Comparison of ENCODE assay signal across 1 cellular context in the genomic region with DNA sequence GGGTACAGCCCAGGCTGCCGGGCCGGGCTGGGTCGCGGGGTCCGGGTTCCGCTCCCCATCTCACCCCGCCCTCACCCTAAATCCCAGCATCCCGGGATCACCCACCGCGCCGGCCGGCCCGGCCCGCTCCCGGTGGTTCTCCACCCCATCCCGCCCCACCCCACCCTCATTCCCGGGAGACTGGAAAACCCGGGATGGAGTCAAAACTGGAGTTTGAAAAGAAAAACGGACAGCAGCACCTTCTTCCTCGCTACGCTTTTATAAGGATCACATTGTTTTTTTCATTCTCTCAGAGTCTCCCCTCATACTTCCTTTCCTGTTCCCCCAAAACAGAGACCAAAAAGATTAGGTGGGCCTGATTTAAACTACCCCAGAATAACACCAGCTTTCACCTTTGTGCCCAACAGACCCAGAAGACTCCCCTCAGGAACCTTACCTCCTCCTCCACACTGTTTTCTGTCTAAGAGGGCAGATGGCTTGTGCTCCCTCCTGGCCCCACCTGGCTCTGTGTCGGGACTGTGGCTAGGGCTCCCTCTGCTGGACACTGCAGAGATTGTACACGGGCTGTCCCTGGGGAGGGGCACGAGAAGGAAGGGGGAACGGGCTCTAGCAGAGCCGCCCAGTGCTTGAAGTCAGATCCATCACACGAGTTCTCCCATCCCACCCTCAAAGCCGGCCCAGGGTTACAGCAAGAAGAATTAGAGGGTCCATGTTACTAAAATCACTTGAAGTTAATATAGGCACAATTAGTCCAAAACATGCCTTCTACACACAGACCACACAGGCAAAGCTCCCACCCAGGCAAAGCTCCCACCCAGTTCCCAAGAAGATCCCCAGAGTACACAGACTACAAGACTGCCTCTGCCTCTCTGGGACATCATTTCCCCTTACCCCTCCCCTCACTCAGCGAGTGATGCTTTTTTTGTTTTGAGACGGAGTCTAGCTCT.
TF ChIP-seq lines count a peak whose summit lies in the region.

No MANE protein-coding gene starts in this region.

TF ChIP-seq in HepG2, 621 proteins besides CTCF, POLR2A, EP300 and RAD21 (continued from another document and continues in another):
- TF ChIP-seq PRDM15 (CRISPR knock-in tag; IDR thresholded peaks at IDR 0.05), result peak; percentile 98
- no peak for TF ChIP-seq ARID2 (CRISPR knock-in tag; IDR thresholded peaks at IDR 0.05; ENCODE audit: borderline replicate concordance)
- TF ChIP-seq ZBTB21 (CRISPR knock-in tag; IDR thresholded peaks at IDR 0.05), result no peak
- no peak for TF ChIP-seq ZNF781 (CRISPR knock-in tag; IDR thresholded peaks at IDR 0.05; ENCODE audit: borderline replicate concordance, not compliant biosample characterization)
- TF ChIP-seq MLLT10 (CRISPR knock-in tag; IDR thresholded peaks at IDR 0.05), result no peak
- TF ChIP-seq MEIS1 (CRISPR knock-in tag; IDR thresholded peaks at IDR 0.05; ENCODE audit: borderline replicate concordance), result no peak
- TF ChIP-seq PHB2 (IDR thresholded peaks at IDR 0.05; ENCODE audit: partially characterized antibody), result no peak
- TF ChIP-seq DR1 (CRISPR knock-in tag; IDR thresholded peaks at IDR 0.05), result no peak
- TF ChIP-seq ZFP82 (CRISPR knock-in tag; IDR thresholded peaks at IDR 0.05; ENCODE audit: borderline replicate concordance), result no peak
- TF ChIP-seq, protein P1, sequence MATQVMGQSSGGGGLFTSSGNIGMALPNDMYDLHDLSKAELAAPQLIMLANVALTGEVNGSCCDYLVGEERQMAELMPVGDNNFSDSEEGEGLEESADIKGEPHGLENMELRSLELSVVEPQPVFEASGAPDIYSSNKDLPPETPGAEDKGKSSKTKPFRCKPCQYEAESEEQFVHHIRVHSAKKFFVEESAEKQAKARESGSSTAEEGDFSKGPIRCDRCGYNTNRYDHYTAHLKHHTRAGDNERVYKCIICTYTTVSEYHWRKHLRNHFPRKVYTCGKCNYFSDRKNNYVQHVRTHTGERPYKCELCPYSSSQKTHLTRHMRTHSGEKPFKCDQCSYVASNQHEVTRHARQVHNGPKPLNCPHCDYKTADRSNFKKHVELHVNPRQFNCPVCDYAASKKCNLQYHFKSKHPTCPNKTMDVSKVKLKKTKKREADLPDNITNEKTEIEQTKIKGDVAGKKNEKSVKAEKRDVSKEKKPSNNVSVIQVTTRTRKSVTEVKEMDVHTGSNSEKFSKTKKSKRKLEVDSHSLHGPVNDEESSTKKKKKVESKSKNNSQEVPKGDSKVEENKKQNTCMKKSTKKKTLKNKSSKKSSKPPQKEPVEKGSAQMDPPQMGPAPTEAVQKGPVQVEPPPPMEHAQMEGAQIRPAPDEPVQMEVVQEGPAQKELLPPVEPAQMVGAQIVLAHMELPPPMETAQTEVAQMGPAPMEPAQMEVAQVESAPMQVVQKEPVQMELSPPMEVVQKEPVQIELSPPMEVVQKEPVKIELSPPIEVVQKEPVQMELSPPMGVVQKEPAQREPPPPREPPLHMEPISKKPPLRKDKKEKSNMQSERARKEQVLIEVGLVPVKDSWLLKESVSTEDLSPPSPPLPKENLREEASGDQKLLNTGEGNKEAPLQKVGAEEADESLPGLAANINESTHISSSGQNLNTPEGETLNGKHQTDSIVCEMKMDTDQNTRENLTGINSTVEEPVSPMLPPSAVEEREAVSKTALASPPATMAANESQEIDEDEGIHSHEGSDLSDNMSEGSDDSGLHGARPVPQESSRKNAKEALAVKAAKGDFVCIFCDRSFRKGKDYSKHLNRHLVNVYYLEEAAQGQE (IDR thresholded peaks at IDR 0.05; ENCODE audit: borderline replicate concordance in 1 of 2, low read depth in 1 of 2, low read length in 2 of 2), result peak in 1 of 2 experiments; percentile 9; a peak in 1 of 4 replicates
- TF ChIP-seq HOXA9 (CRISPR knock-in tag; IDR thresholded peaks at IDR 0.05; ENCODE audit: borderline replicate concordance), result no peak
- no peak for TF ChIP-seq KLF12 (CRISPR knock-in tag; IDR thresholded peaks at IDR 0.05; ENCODE audit: borderline replicate concordance)
- no peak for TF ChIP-seq GABPA (IDR thresholded peaks at IDR 0.05; ENCODE audit: low read depth, low read length)
- TF ChIP-seq GABPA (CRISPR knock-in tag; IDR thresholded peaks at IDR 0.05; ENCODE audit: low read depth), result no peak
- TF ChIP-seq TBL1XR1 (IDR thresholded peaks at IDR 0.05; ENCODE audit: borderline replicate concordance, low read length, partially characterized antibody), result no peak
- TF ChIP-seq, protein P2, sequence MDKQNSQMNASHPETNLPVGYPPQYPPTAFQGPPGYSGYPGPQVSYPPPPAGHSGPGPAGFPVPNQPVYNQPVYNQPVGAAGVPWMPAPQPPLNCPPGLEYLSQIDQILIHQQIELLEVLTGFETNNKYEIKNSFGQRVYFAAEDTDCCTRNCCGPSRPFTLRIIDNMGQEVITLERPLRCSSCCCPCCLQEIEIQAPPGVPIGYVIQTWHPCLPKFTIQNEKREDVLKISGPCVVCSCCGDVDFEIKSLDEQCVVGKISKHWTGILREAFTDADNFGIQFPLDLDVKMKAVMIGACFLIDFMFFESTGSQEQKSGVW (CRISPR knock-in tag; IDR thresholded peaks at IDR 0.05; ENCODE audit: borderline replicate concordance), result no peak
- TF ChIP-seq BORCS8-MEF2B (CRISPR knock-in tag; IDR thresholded peaks at IDR 0.05), result peak; percentile 46; the same call in 1 of the 2 replicates
- TF ChIP-seq ZNF672 (CRISPR knock-in tag; IDR thresholded peaks at IDR 0.05), result no peak
- TF ChIP-seq ZNF124 (CRISPR knock-in tag; IDR thresholded peaks at IDR 0.05), result no peak
- peak in 1 of 2 experiments; percentile 57; a peak in 1 of 4 replicates for TF ChIP-seq KLF16 (CRISPR knock-in tag; IDR thresholded peaks at IDR 0.05)
- TF ChIP-seq ATF7 (IDR thresholded peaks at IDR 0.05), result no peak
- no peak for TF ChIP-seq ATF7 (CRISPR knock-in tag; IDR thresholded peaks at IDR 0.05)
- no peak for TF ChIP-seq ZNF382 (CRISPR knock-in tag; IDR thresholded peaks at IDR 0.05; ENCODE audit: borderline replicate concordance)
- peak; percentile 74; the same call in 1 of the 2 replicates for TF ChIP-seq MTF2 (CRISPR knock-in tag; IDR thresholded peaks at IDR 0.05; ENCODE audit: borderline replicate concordance)
- TF ChIP-seq ZSCAN20 (CRISPR knock-in tag; IDR thresholded peaks at IDR 0.05; ENCODE audit: borderline replicate concordance), result no peak
- TF ChIP-seq U2AF1 (optimal IDR thresholded peaks at IDR 0.05; ENCODE audit: low read depth, low read length), result no peak
- no peak for TF ChIP-seq ZNF296 (CRISPR knock-in tag; conservative IDR thresholded peaks at IDR 0.05)
- TF ChIP-seq HNRNPLL (IDR thresholded peaks at IDR 0.05; ENCODE audit: low read depth, low read length, poor library complexity, severe bottlenecking), result no peak
- TF ChIP-seq ZKSCAN8 (CRISPR knock-in tag; IDR thresholded peaks at IDR 0.05; ENCODE audit: borderline replicate concordance), result no peak
- TF ChIP-seq ZFP41 (CRISPR knock-in tag; IDR thresholded peaks at IDR 0.05; ENCODE audit: borderline replicate concordance), result no peak
- TF ChIP-seq ARNT2 (CRISPR knock-in tag; IDR thresholded peaks at IDR 0.05; ENCODE audit: low read depth), result no peak
- TF ChIP-seq ZNF543 (CRISPR knock-in tag; IDR thresholded peaks at IDR 0.05), result no peak
- no peak for TF ChIP-seq HNRNPL (IDR thresholded peaks at IDR 0.05; ENCODE audit: low read depth, low read length)
- no peak for TF ChIP-seq ZNF317 (CRISPR knock-in tag; IDR thresholded peaks at IDR 0.05)
- TF ChIP-seq ZNF326 (CRISPR knock-in tag; IDR thresholded peaks at IDR 0.05; ENCODE audit: borderline replicate concordance), result no peak
- TF ChIP-seq JUNB (CRISPR knock-in tag; IDR thresholded peaks at IDR 0.05; ENCODE audit: borderline replicate concordance), result no peak
- TF ChIP-seq ZNF256 (CRISPR knock-in tag; conservative IDR thresholded peaks at IDR 0.05), result no peak
- no peak for TF ChIP-seq NKX3-1 (CRISPR knock-in tag; IDR thresholded peaks at IDR 0.05)
- no peak; the same call in 1 of the 2 replicates for TF ChIP-seq POLR2AphosphoS5 (IDR thresholded peaks at IDR 0.05; ENCODE audit: low read depth, low read length)
- TF ChIP-seq ZNF652 (CRISPR knock-in tag; IDR thresholded peaks at IDR 0.05; ENCODE audit: borderline replicate concordance, low read depth), result no peak
- no peak for TF ChIP-seq SP4 (CRISPR knock-in tag; IDR thresholded peaks at IDR 0.05)
- TF ChIP-seq ZFAT (CRISPR knock-in tag; conservative IDR thresholded peaks at IDR 0.05), result no peak
- TF ChIP-seq ZNF501 (CRISPR knock-in tag; IDR thresholded peaks at IDR 0.05), result no peak
- TF ChIP-seq ZNF768 (CRISPR knock-in tag; IDR thresholded peaks at IDR 0.05), result no peak
- TF ChIP-seq ZNF264 (CRISPR knock-in tag; IDR thresholded peaks at IDR 0.05), result no peak
- TF ChIP-seq, protein P3, sequence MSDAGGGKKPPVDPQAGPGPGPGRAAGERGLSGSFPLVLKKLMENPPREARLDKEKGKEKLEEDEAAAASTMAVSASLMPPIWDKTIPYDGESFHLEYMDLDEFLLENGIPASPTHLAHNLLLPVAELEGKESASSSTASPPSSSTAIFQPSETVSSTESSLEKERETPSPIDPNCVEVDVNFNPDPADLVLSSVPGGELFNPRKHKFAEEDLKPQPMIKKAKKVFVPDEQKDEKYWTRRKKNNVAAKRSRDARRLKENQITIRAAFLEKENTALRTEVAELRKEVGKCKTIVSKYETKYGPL (CRISPR knock-in tag; IDR thresholded peaks at IDR 0.05), result no peak
- no peak for TF ChIP-seq GATAD1 (CRISPR knock-in tag; IDR thresholded peaks at IDR 0.05)
- no peak for TF ChIP-seq ZNF562 (CRISPR knock-in tag; IDR thresholded peaks at IDR 0.05; ENCODE audit: borderline replicate concordance)
- TF ChIP-seq MAX (IDR thresholded peaks at IDR 0.05), result peak; percentile 62; the same call in 1 of the 2 replicates
- no peak for TF ChIP-seq ZNF496 (CRISPR knock-in tag; IDR thresholded peaks at IDR 0.05; ENCODE audit: insufficient replicate concordance)
- no peak for TF ChIP-seq ZNF563 (CRISPR knock-in tag; IDR thresholded peaks at IDR 0.05)
- TF ChIP-seq ZSCAN9 (CRISPR knock-in tag; IDR thresholded peaks at IDR 0.05; ENCODE audit: borderline replicate concordance), result peak; percentile 52; the same call in 1 of the 2 replicates
- TF ChIP-seq FOXO4 (CRISPR knock-in tag; conservative IDR thresholded peaks at IDR 0.05), result no peak
- no peak for TF ChIP-seq NFIB (CRISPR knock-in tag; IDR thresholded peaks at IDR 0.05; ENCODE audit: borderline replicate concordance)
- no peak for TF ChIP-seq MBD4 (IDR thresholded peaks at IDR 0.05; ENCODE audit: borderline replicate concordance, low read length)
- TF ChIP-seq ZNF225 (CRISPR knock-in tag; IDR thresholded peaks at IDR 0.05), result no peak
- TF ChIP-seq ISL2 (CRISPR knock-in tag; IDR thresholded peaks at IDR 0.05), result no peak
- TF ChIP-seq PTBP1 (IDR thresholded peaks at IDR 0.05; ENCODE audit: low read depth, low read length, poor library complexity, severe bottlenecking), result no peak
- no peak for TF ChIP-seq ZNF556 (CRISPR knock-in tag; IDR thresholded peaks at IDR 0.05; ENCODE audit: borderline replicate concordance)
- peak; percentile 63 for TF ChIP-seq GATAD2A (CRISPR knock-in tag; IDR thresholded peaks at IDR 0.05)
- no peak for TF ChIP-seq ZNF878 (CRISPR knock-in tag; IDR thresholded peaks at IDR 0.05)
- TF ChIP-seq ATF1 (CRISPR knock-in tag; IDR thresholded peaks at IDR 0.05), result no peak
- TF ChIP-seq TRAFD1 (CRISPR knock-in tag; IDR thresholded peaks at IDR 0.05; ENCODE audit: borderline replicate concordance), result no peak
